Comparison of ENCODE assay signal across 25 cellular contexts in the genomic region with DNA sequence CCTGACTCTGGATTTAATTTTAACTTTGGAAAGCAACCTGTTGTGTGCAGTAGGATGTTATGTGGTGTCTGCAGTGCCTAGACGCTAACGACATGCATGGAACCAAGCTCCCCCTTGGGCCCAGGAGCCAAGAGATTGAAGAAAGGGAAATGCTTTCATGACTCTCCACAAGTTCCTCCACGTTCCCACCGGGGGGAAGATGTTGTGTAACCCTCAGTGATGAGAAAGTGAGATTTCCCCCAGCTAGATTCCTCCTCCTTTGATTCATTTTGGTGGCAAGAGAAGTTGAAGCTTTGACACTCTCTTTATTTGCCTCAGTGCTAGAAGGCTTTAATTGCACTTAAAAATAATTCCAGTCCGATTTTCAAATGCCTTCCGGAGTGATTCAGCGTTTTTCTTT.
"Had no signal": no experiment of that assay in that cellular context is flagged by ENCODE, and none has a peak within 500 bp of the region (broad histone marks: within the 10 kb centered on the region; RNA-seq: fewer than 3 reads in every experiment).

No MANE protein-coding gene starts in this region.

- H3K9me3 Mint-ChIP-seq: dendritic cell treated with granulocyte-macrophage colony-stimulating factor and Interleukin-4, amounts not matched to agents 40 ng/mL and 50 ng/mL, for 4 days; nephron progenitor cell; stimulated activated memory B cell treated with anti-CD40 and anti-IgM and Interleukin-4, amounts not matched to agents 10 μg/mL and 1 μg/mL and 100 μg/mL, for 72 hours had no signal

- H3K27ac Mint-ChIP-seq: dendritic cell treated with granulocyte-macrophage colony-stimulating factor and Interleukin-4, amounts not matched to agents 40 ng/mL and 50 ng/mL, for 4 days; naive thymus-derived CD8-positive, alpha-beta T cell; nephron progenitor cell; stimulated activated memory B cell treated with anti-CD40 and anti-IgM and Interleukin-4, amounts not matched to agents 10 μg/mL and 1 μg/mL and 100 μg/mL, for 72 hours had no signal

- H3K27me3 Mint-ChIP-seq: dendritic cell treated with granulocyte-macrophage colony-stimulating factor and Interleukin-4, amounts not matched to agents 40 ng/mL and 50 ng/mL, for 4 days; stimulated activated memory B cell treated with anti-CD40 and anti-IgM and Interleukin-4, amounts not matched to agents 10 μg/mL and 1 μg/mL and 100 μg/mL, for 72 hours had no signal

- H3K4me3 ChIP-seq: colonic mucosa, esophagus muscularis mucosa, heart right ventricle, lower lobe of right lung, ovary, psoas muscle, sigmoid colon, thoracic aorta, tibial nerve, upper lobe of left lung had no signal

- H3K36me3 Mint-ChIP-seq: naive thymus-derived CD8-positive, alpha-beta T cell; stimulated activated memory B cell treated with anti-CD40 and anti-IgM and Interleukin-4, amounts not matched to agents 10 μg/mL and 1 μg/mL and 100 μg/mL, for 72 hours had no signal

- H3K4me3 Mint-ChIP-seq: dendritic cell treated with granulocyte-macrophage colony-stimulating factor and Interleukin-4, amounts not matched to agents 40 ng/mL and 50 ng/mL, for 4 days; naive thymus-derived CD8-positive, alpha-beta T cell; nephron progenitor cell; stimulated activated memory B cell treated with anti-CD40 and anti-IgM and Interleukin-4, amounts not matched to agents 10 μg/mL and 1 μg/mL and 100 μg/mL, for 72 hours had no signal

- H3K4me1 Mint-ChIP-seq: naive thymus-derived CD8-positive, alpha-beta T cell; stimulated activated memory B cell treated with anti-CD40 and anti-IgM and Interleukin-4, amounts not matched to agents 10 μg/mL and 1 μg/mL and 100 μg/mL, for 72 hours had no signal

- DNase-seq: colonic mucosa; effector CD8-positive, alpha-beta T cell; foreskin melanocyte; glutamatergic neuron; heart right ventricle; hippocampal formation; islet precursor cell; left ventricle myocardium superior; lower lobe of right lung; naive thymus-derived CD8-positive, alpha-beta T cell; nephron progenitor cell; occipital lobe; ovary; psoas muscle; right cardiac atrium; sigmoid colon; stimulated activated CD4-positive, alpha-beta T cell treated with anti-CD3 and anti-CD28 coated beads, Interleukin-2, amount 100 ng/mL, for 24 hours; stimulated activated CD4-positive, alpha-beta T cell treated with anti-CD3 and anti-CD28 coated beads, Interleukin-4, amount 100 ng/mL, for 4 hours; stimulated activated naive CD8-positive, alpha-beta T cell treated with anti-CD3 and anti-CD28 coated beads, Interleukin-15, Interleukin-2, amounts not matched to agents 100 U/mL and 50 U/mL, for 24 hours; upper lobe of left lung had no signal
